Comparison of ENCODE assay signal across 11 cellular contexts in the genomic region with DNA sequence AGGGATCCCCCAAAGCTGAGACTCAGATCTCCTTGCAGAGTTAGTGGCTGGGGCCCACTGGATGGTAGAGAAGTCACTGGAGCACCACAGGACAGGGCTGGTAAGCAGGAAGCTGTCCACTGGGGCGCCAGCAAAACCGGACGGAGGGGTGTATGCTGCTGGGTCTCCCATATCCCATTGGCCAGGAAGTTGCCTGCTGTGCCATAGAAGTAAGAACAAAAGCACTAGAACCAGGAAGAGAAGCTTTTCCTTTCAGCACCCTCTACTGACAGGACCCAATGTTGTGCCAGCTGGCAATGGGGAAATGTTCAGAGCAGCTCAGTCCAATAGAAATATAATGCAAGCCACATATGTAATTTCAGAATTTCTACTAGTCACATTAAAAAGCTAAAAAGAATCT.
A peak's percentile ranks its signal among the peaks of the same experiment; 100 is the strongest.
DNase-seq lines count a peak whose midpoint lies in the region; ATAC-seq, FAIRE-seq and TF ChIP-seq lines count a peak whose summit lies in the region.
"Had no signal": no experiment of that assay in that cellular context is flagged by ENCODE, and none has a peak within 500 bp of the region (broad histone marks: within the 10 kb centered on the region; RNA-seq: fewer than 3 reads in every experiment).

No MANE protein-coding gene starts in this region.

- DNase-seq in DMS 273 (lab: John Stamatoyannopoulos, UW; ENCODE audit: unreplicated experiment) (peak; percentile 61), DMS 273 treated with DMSO at 0.1 percent for 48 hours (lab: John Stamatoyannopoulos, UW) (no peak), NCI-H748 (lab: John Stamatoyannopoulos, UW; ENCODE audit: unreplicated experiment) (peak; percentile 90), fibroblast of mammary gland (ENCODE audit: low read depth) (peak; percentile 14), retinal pigment epithelial cell (ENCODE audit: low read depth) (no peak), NCI-H1048 (lab: John Stamatoyannopoulos, UW) (no peak), urothelium cell line (ENCODE audit: low spot score) (no peak)
- DNase-seq: 8988T, SW 1271 had no signal

- TF ChIP-seq CTCF in fibroblast of mammary gland (conservative IDR thresholded peaks at IDR 0.05; ENCODE audit: control insufficient read depth, insufficient read depth, low read depth, low read length) (peak; percentile 4), retinal pigment epithelial cell (conservative IDR thresholded peaks at IDR 0.05; ENCODE audit: low read depth, low read length) (peak; percentile 50)

- no peak for FAIRE-seq in urothelium cell line (lab: Jason Lieb, UNC)

- H3K4me3 ChIP-seq in fibroblast of mammary gland (ENCODE audit: control insufficient read depth, low read depth, low read length), result no peak overlapping the region
- H3K4me3 ChIP-seq in retinal pigment epithelial cell (ENCODE audit: low read length), result no peak overlapping the region
- H3K4me3 ChIP-seq: coronary artery had no signal

- ATAC-seq in HG03571 (IDR thresholded peaks at IDR 0.05; ENCODE audit: unreplicated experiment), result no peak

Comparison
In these comparisons a context has a peak if more than half of its experiments do, and no peak if none do; other contexts are left out.
1. DNase-seq: peak in DMS 273 (single experiment), NCI-H748 (single experiment) and fibroblast of mammary gland (single experiment); none in DMS 273 treated with DMSO at 0.1 percent for 48 hours (single experiment), retinal pigment epithelial cell (single experiment), NCI-H1048 (single experiment) and urothelium cell line (single experiment).